28 cellular contexts compared by ENCODE assay signal in genomic region chr2:108931372-108931771, GRCh38. TPM values are rescaled to one million over a fixed set of nuclear protein-coding genes. Genes with fewer than 3 reads are reported as not detected.
DNase-seq lines count a peak whose midpoint lies in the region; ATAC-seq, FAIRE-seq and TF ChIP-seq lines count a peak whose summit lies in the region.
"Had no signal": no experiment of that assay in that cellular context is flagged by ENCODE, and none has a peak within 500 bp of the region (broad histone marks: within the 10 kb centered on the region; RNA-seq: fewer than 3 reads in every experiment).

No MANE protein-coding gene starts in this region.

- no peaks in the 10 kb centered on the region for H3K9me1 ChIP-seq in K562 (ENCODE audit: control insufficient read depth, insufficient read depth, low read length)

- H3K36me3 ChIP-seq in K562 (ENCODE audit: control insufficient read depth, insufficient read depth, low read length) (no peaks in the 10 kb centered on the region), neural progenitor cell (no peaks in the 10 kb centered on the region), heart left ventricle (no peaks in the 10 kb centered on the region), testis (ENCODE audit: low read depth, missing control alignments) (no peaks in the 10 kb centered on the region)
- H3K36me3 ChIP-seq in naive thymus-derived CD4-positive, alpha-beta T cell (ENCODE audit: control insufficient read depth in 2 of 3, insufficient read depth in 3 of 3, low read length in 3 of 3) = peaks cover 0 to 51% (median 0%) of the 10 kb centered on the region in 3 experiments
- H3K36me3 ChIP-seq: BLaER1, HAP-1 had no signal

- POLR2A ChIA-PET in activated CD4-positive, alpha-beta T cell treated with anti-CD3 and anti-CD28 coated beads, Interleukin-2, amount 10 ng/mL, durations not matched to agents 7 days and 5 days (lab: Charles Lee) = no interaction called here
- POLR2A ChIA-PET in K562 (lab: Yijun Ruan, JAX) = no interaction called here
- POLR2A ChIA-PET in naive thymus-derived CD4-positive, alpha-beta T cell (lab: Charles Lee) = interaction anchor here (0.6 to 1.1 kb wide), 2 partner anchors 56 to 146 kb away, joined by 3 to 5 read pairs; no protein-coding TSS in a partner anchor

- H4K20me1 ChIP-seq in K562 (replicated peaks; ENCODE audit: control insufficient read depth, insufficient read depth, low read length) (peaks cover 8% of the 10 kb centered on the region; the same call in 1 of the 2 replicates), neural progenitor cell (ENCODE audit: low read depth) (peaks cover 28% of the 10 kb centered on the region)
- H4K20me1 ChIP-seq: BLaER1 had no signal

- ATAC-seq in K562 (no peak), heart left ventricle (no peak)
- ATAC-seq in naive thymus-derived CD4-positive, alpha-beta T cell = no peak
- ATAC-seq: GM23338 had no signal

- TF ChIP-seq POLR2A in K562 (conservative IDR thresholded peaks at IDR 0.05) (no peak), heart left ventricle (IDR thresholded peaks at IDR 0.05) (no peak), testis (IDR thresholded peaks at IDR 0.05) (no peak)

- intact Hi-C loops in K562 (cut with micrococcal nuclease) = no loop called here
- intact Hi-C loops in naive thymus-derived CD4-positive, alpha-beta T cell (cut with micrococcal nuclease) = no loop called here
- intact Hi-C loops in heart left ventricle (cut with DNase I) = loop anchor here in 2 of 10 donors (10.0 kb wide), 1 partner anchor 583 kb away; no protein-coding TSS in a partner anchor
- intact Hi-C loops in testis (cut with DNase I; ENCODE audit: low total_unique reads) = no loop called here

- no peak for TF ChIP-seq EP300 in K562 (IDR thresholded peaks at IDR 0.05; ENCODE audit: low read length)

- H3K4me1 Mint-ChIP-seq in activated CD4-positive, alpha-beta T cell treated with anti-CD3 and anti-CD28 coated beads, Interleukin-2, amount 10 ng/mL, durations not matched to agents 7 days and 5 days = no peaks in the 10 kb centered on the region
- H3K4me1 Mint-ChIP-seq in naive thymus-derived CD4-positive, alpha-beta T cell = peaks cover 2 to 59% (median 39%) of the 10 kb centered on the region in 7 donors
- H3K4me1 Mint-ChIP-seq in neural progenitor cell = peaks cover 75% of the 10 kb centered on the region
- H3K4me1 Mint-ChIP-seq: B cell had no signal

- FAIRE-seq in K562 (lab: Jason Lieb, UNC) = no peak
- FAIRE-seq: A204.1, GM12891, GM18507, H54 had no signal

- peaks cover 13% of the 10 kb centered on the region for H3F3A ChIP-seq in neural progenitor cell (ENCODE audit: low read depth)

- H3K4me2 ChIP-seq in K562 (ENCODE audit: insufficient read depth, low read length) (no peak overlapping the region), neural progenitor cell (no peak overlapping the region)
- H3K4me2 ChIP-seq: BLaER1, GM23338 had no signal

- H3K9me3 Mint-ChIP-seq in activated CD4-positive, alpha-beta T cell treated with anti-CD3 and anti-CD28 coated beads, Interleukin-2, amount 10 ng/mL, durations not matched to agents 7 days and 5 days = no peaks in the 10 kb centered on the region
- no peaks in the 10 kb centered on the region for H3K9me3 Mint-ChIP-seq in naive thymus-derived CD4-positive, alpha-beta T cell
- H3K9me3 Mint-ChIP-seq in neural progenitor cell = no peaks in the 10 kb centered on the region
- H3K9me3 Mint-ChIP-seq: CD4-positive, alpha-beta memory T cell; GM23338; HFFc6 had no signal

- CTCF ChIA-PET in activated CD4-positive, alpha-beta T cell treated with anti-CD3 and anti-CD28 coated beads, Interleukin-2, amount 10 ng/mL, durations not matched to agents 7 days and 5 days (lab: Charles Lee) = no interaction called here
- CTCF ChIA-PET in K562 (lab: Yijun Ruan, JAX; ENCODE audit: low intra/inter-chr PET ratio) = interaction anchor here (0.6 kb wide), 1 partner anchor 603 kb away, joined by 3 read pairs; no protein-coding TSS in a partner anchor
- CTCF ChIA-PET in naive thymus-derived CD4-positive, alpha-beta T cell (lab: Charles Lee) = interaction anchor here (0.5 to 4.3 kb wide), 4 partner anchors 16 to 69 kb away, joined by 3 to 49 read pairs (median 6); partner anchors contain the start of gene EDAR

- no peak overlapping the region for H3K9ac ChIP-seq in K562 (ENCODE audit: insufficient read depth in 1 of 2, low read depth in 2 of 2, low read length in 2 of 2)
- no peak overlapping the region for H3K9ac ChIP-seq in neural progenitor cell
- H3K9ac ChIP-seq: BLaER1 had no signal

- no peaks in the 10 kb centered on the region for H3K9me3 ChIP-seq in K562 (replicated peaks; ENCODE audit: control insufficient read depth, insufficient read depth, low read depth, low read length)
- H3K9me3 ChIP-seq in naive thymus-derived CD4-positive, alpha-beta T cell (ENCODE audit: control insufficient read depth in 2 of 3, low read length in 3 of 3) = no peaks in the 10 kb centered on the region
- no peaks in the 10 kb centered on the region for H3K9me3 ChIP-seq in neural progenitor cell (ENCODE audit: low read depth)
- H3K9me3 ChIP-seq in heart left ventricle = no peaks in the 10 kb centered on the region
- no peaks in the 10 kb centered on the region for H3K9me3 ChIP-seq in testis
- H3K9me3 ChIP-seq: BLaER1, HAP-1 had no signal

- TF ChIP-seq CTCF in K562 (IDR thresholded peaks at IDR 0.05 in 2 of 3, conservative IDR thresholded peaks at IDR 0.05 in 1 of 3; ENCODE audit: insufficient read depth in 2 of 3, low read depth in 1 of 3, low read length in 3 of 3) (no peak), neural progenitor cell (IDR thresholded peaks at IDR 0.05) (no peak), heart left ventricle (IDR thresholded peaks at IDR 0.05) (no peak), testis (IDR thresholded peaks at IDR 0.05) (no peak)

- DNase-seq in activated CD4-positive, alpha-beta T cell treated with anti-CD3 and anti-CD28 coated beads, Interleukin-2, amount 10 ng/mL, durations not matched to agents 7 days and 5 days = no peak
- DNase-seq in activated CD4-positive, alpha-beta T cell treated with anti-CD3 and anti-CD28 coated beads, Interleukin-2, amount 50 U/mL, for 4 hours = no peak
- DNase-seq in K562 (ENCODE audit: extremely low read depth in 1 of 4, low spot score in 3 of 4) (no peak), neural progenitor cell (ENCODE audit: low spot score) (no peak), heart left ventricle (no peak), testis (no peak), activated gamma-delta T cell treated with Interleukin-2 at 50 U/mL for 16 hours (no peak)
- no peak for DNase-seq in naive thymus-derived CD4-positive, alpha-beta T cell
- DNase-seq: Calu3; CD4-positive, alpha-beta memory T cell; COR-L47; DMS53; DMS79 treated with DMSO at 0.1 percent for 48 hours; GF-D8; HFFc6 had no signal

- no peaks in the 10 kb centered on the region for H3K27me3 Mint-ChIP-seq in activated CD4-positive, alpha-beta T cell treated with anti-CD3 and anti-CD28 coated beads, Interleukin-2, amount 10 ng/mL, durations not matched to agents 7 days and 5 days
- no peaks in the 10 kb centered on the region for H3K27me3 Mint-ChIP-seq in naive thymus-derived CD4-positive, alpha-beta T cell
- H3K27me3 Mint-ChIP-seq in neural progenitor cell (ENCODE audit: insufficient read depth, low read depth) = peaks cover 9% of the 10 kb centered on the region
- H3K27me3 Mint-ChIP-seq: CD4-positive, alpha-beta memory T cell had no signal

- H3K4me3 Mint-ChIP-seq in activated CD4-positive, alpha-beta T cell treated with anti-CD3 and anti-CD28 coated beads, Interleukin-2, amount 10 ng/mL, durations not matched to agents 7 days and 5 days = no peak overlapping the region
- no peak overlapping the region for H3K4me3 Mint-ChIP-seq in naive thymus-derived CD4-positive, alpha-beta T cell
- H3K4me3 Mint-ChIP-seq in neural progenitor cell = peak overlapping the region; percentile 63
- H3K4me3 Mint-ChIP-seq: B cell; CD4-positive, alpha-beta memory T cell; GM23338; HFFc6 had no signal

- H3K27me3 ChIP-seq in K562 (ENCODE audit: control insufficient read depth in 2 of 2, insufficient read depth in 2 of 2, low read length in 2 of 2) (peaks cover 29 to 81% of the 10 kb centered on the region in 2 experiments; a peak in 4 of 5 replicates), neural progenitor cell (peaks cover 42% of the 10 kb centered on the region), heart left ventricle (peaks cover 0 to 4% (median 0%) of the 10 kb centered on the region in 9 donors), testis (no peaks in the 10 kb centered on the region)
- H3K27me3 ChIP-seq in naive thymus-derived CD4-positive, alpha-beta T cell (ENCODE audit: control insufficient read depth in 2 of 2, insufficient read depth in 2 of 2, low read length in 2 of 2) = no peaks in the 10 kb centered on the region
- H3K27me3 ChIP-seq: BLaER1 had no signal

- no peaks in the 10 kb centered on the region for H3K79me2 ChIP-seq in K562 (ENCODE audit: control insufficient read depth, insufficient read depth, low read length)
- H3K79me2 ChIP-seq in neural progenitor cell (ENCODE audit: low read depth) = no peaks in the 10 kb centered on the region

- H3K4me3 ChIP-seq in K562 (no peak overlapping the region), neural progenitor cell (no peak overlapping the region), heart left ventricle (no peak overlapping the region), testis (no peak overlapping the region)
- H3K4me3 ChIP-seq in naive thymus-derived CD4-positive, alpha-beta T cell (ENCODE audit: low read length) = no peak overlapping the region
- H3K4me3 ChIP-seq: BLaER1, GM23338, HAP-1 had no signal

- BruUV-seq in K562 (replicated peaks; lab: Mats Ljungman, UMichigan) = no TSS peak

- peak overlapping the region; percentile 11 for H3K27ac Mint-ChIP-seq in activated CD4-positive, alpha-beta T cell treated with anti-CD3 and anti-CD28 coated beads, Interleukin-2, amount 10 ng/mL, durations not matched to agents 7 days and 5 days
- peak overlapping the region in 8 of 9 donors; percentile 37 to 86 (median 75) for H3K27ac Mint-ChIP-seq in naive thymus-derived CD4-positive, alpha-beta T cell
- H3K27ac Mint-ChIP-seq in neural progenitor cell = no peak overlapping the region
- H3K27ac Mint-ChIP-seq: B cell, GM23338, HFFc6 had no signal

- in situ Hi-C loops in K562 (cut with MboI) = no loop called here

- WGBS in K562 (ENCODE audit: insufficient coverage, low coverage, missing lambda C conversion rate) = 0% methylated on average over 1 of the region's 1 CpG
- 85 to 94% (median 90%) methylated on average over 1 of the region's 1 CpG for WGBS in heart left ventricle, 4 donors
- 97 to 100% methylated on average over 1 of the region's 1 CpG for WGBS in testis, 2 donors

- H3K4me1 ChIP-seq in K562 (replicated peaks in 1 of 2; ENCODE audit: control insufficient read depth in 2 of 2, insufficient read depth in 2 of 2, low read length in 2 of 2) = peaks cover 0 to 2% of the 10 kb centered on the region in 2 experiments; a peak in 1 of 5 replicates
- H3K4me1 ChIP-seq in naive thymus-derived CD4-positive, alpha-beta T cell (ENCODE audit: control insufficient read depth in 2 of 2, insufficient read depth in 2 of 2, low read length in 2 of 2) = peaks cover 0 to 10% of the 10 kb centered on the region in 2 donors
- H3K4me1 ChIP-seq in neural progenitor cell = peaks cover 24% of the 10 kb centered on the region
- peaks cover 0 to 34% (median 5%) of the 10 kb centered on the region in 12 donors for H3K4me1 ChIP-seq in heart left ventricle
- peaks cover 5% of the 10 kb centered on the region for H3K4me1 ChIP-seq in testis
- H3K4me1 ChIP-seq: HAP-1 had no signal

- H3K36me3 Mint-ChIP-seq in activated CD4-positive, alpha-beta T cell treated with anti-CD3 and anti-CD28 coated beads, Interleukin-2, amount 10 ng/mL, durations not matched to agents 7 days and 5 days (ENCODE audit: low read depth) = no peaks in the 10 kb centered on the region
- peaks cover 0 to 34% (median 4%) of the 10 kb centered on the region in 5 donors for H3K36me3 Mint-ChIP-seq in naive thymus-derived CD4-positive, alpha-beta T cell
- no peaks in the 10 kb centered on the region for H3K36me3 Mint-ChIP-seq in neural progenitor cell
- H3K36me3 Mint-ChIP-seq: CD4-positive, alpha-beta memory T cell had no signal

- H2AFZ ChIP-seq in K562 (ENCODE audit: low read depth, low read length) (no peak overlapping the region), neural progenitor cell (replicated peaks) (no peak overlapping the region)
- H2AFZ ChIP-seq: GM23338 had no signal

- TF ChIP-seq RAD21 in K562 (CRISPR knock-in tag; conservative IDR thresholded peaks at IDR 0.05 in 1 of 2, IDR thresholded peaks at IDR 0.05 in 1 of 2) = no peak

- no peak overlapping the region for H3K27ac ChIP-seq in K562 (ENCODE audit: extremely low read depth, low read depth, low read length)
- no peak overlapping the region for H3K27ac ChIP-seq in naive thymus-derived CD4-positive, alpha-beta T cell (ENCODE audit: low read depth, low read length)
- H3K27ac ChIP-seq in neural progenitor cell = no peak overlapping the region
- H3K27ac ChIP-seq in heart left ventricle = no peak overlapping the region
- no peak overlapping the region for H3K27ac ChIP-seq in testis
- H3K27ac ChIP-seq: 22Rv1, BLaER1, C4-2B had no signal

RNA-seq across cellular contexts. Expression of gene EDAR, which starts 57.6 kb away (rescaled TPM):
- under 1 TPM; 0.87 TPM for total RNA-seq in activated CD4-positive, alpha-beta T cell treated with anti-CD3 and anti-CD28 coated beads, Interleukin-2, amount 10 ng/mL, durations not matched to agents 7 days and 5 days
- total RNA-seq in K562 (2011; cell fraction: chromatin; rRNA removed; ENCODE audit: low replicate concordance) = not detected in 2 replicates
- total RNA-seq in K562 (2011; cell fraction: nucleolus; rRNA removed) = not detected in 2 replicates
- total RNA-seq in K562 (2011; cell fraction: nucleoplasm; rRNA removed) = not detected in 2 replicates
- total RNA-seq in K562 (2014; rRNA removed) (not detected in 2 replicates), K562 (2014; rRNA removed; fragmentation: Illumina TruSeq; extraction: Trizol) (not detected in 2 replicates), K562 (2015; rRNA removed; fragmentation: Illumina TruSeq; extraction: Trizol) (not detected in 2 replicates), K562 (2021) (not detected in 2 replicates), neural progenitor cell (ENCODE audit: low replicate concordance) (not detected in 2 replicates), heart left ventricle (under 1 TPM in 2 of 9 donors, not detected in 7; 0.16 to 0.20 TPM), testis (under 1 TPM; 0.39 to 0.74 TPM)
- polyA plus RNA-seq in K562 (2011; rRNA removed) (not detected in 2 replicates), K562 (2014; fragmentation: Illumina TruSeq; extraction: Trizol) (not detected in 2 replicates), K562 (2014; fragmentation: Nextera tagmentation; extraction: Ambion mirVana) (not detected), K562 (2014; rRNA removed) (0.01 TPM in 1 of 2 replicates, not detected in the other), heart left ventricle (under 1 TPM in 1 of 2 donors, not detected in 1; 0.01 TPM), testis (ENCODE audit: insufficient read depth, low read depth, low replicate concordance) (0.30 TPM)
- polyA plus RNA-seq in K562 (2011; cell fraction: cytosol; rRNA removed) = not detected in 2 replicates
- not detected in 2 replicates for polyA plus RNA-seq in K562 (2011; cell fraction: nucleus; rRNA removed)
- not detected in 2 replicates for polyA plus RNA-seq in K562 (2012)
- not detected in 2 replicates for polyA minus RNA-seq in K562 (2011; rRNA and poly(A)+ RNA removed)
- polyA minus RNA-seq in K562 (2011; cell fraction: cytosol; rRNA and poly(A)+ RNA removed) = not detected in 2 replicates
- polyA minus RNA-seq in K562 (2011; cell fraction: nucleus; rRNA and poly(A)+ RNA removed) = not detected in 2 replicates
- total RNA-seq in naive thymus-derived CD4-positive, alpha-beta T cell = 10 to 100 TPM in 4 of 5 experiments, under 1 TPM in 1; 0.17 to 26.8 (median 21.6) TPM
- polyA plus RNA-seq in naive thymus-derived CD4-positive, alpha-beta T cell = 10 to 100 TPM; 11.9 to 24.3 TPM
- total RNA-seq: B cell, Calu3, Daoy, G401, GM23338, HFFc6 had no signal
- polyA plus RNA-seq: AG04450, GM23338 had no signal
